ENCODE assay signal across 8 cellular contexts in genomic region chr6:154733610-154734379, GRCh38. TPM values are rescaled to one million over a fixed set of nuclear protein-coding genes. Genes with fewer than 3 reads are reported as not detected.
A peak's percentile ranks its signal among the peaks of the same experiment; 100 is the strongest.
DNase-seq lines count a peak whose midpoint lies in the region; ATAC-seq and TF ChIP-seq lines count a peak whose summit lies in the region.

No MANE protein-coding gene starts in this region.

- ATAC-seq in GM18499 (IDR thresholded peaks at IDR 0.05; ENCODE audit: insufficient read depth, unreplicated experiment): peak; percentile 49
- peak; percentile 68 for ATAC-seq in HG02938 (IDR thresholded peaks at IDR 0.05; ENCODE audit: unreplicated experiment)
- peak; percentile 81 for ATAC-seq in T-helper 17 cell

- H3K4me3 ChIP-seq in right atrium auricular region (peak overlapping the region; percentile 73 to 99), prostate gland (peak overlapping the region; percentile 99 to 100), urinary bladder (ENCODE audit: low read depth, low read length) (peak overlapping the region; percentile 97)

- H3K27ac ChIP-seq in angular gyrus (ENCODE audit: low read depth, low read length): peak overlapping the region; percentile 96
- H3K27ac ChIP-seq in right atrium auricular region: peak overlapping the region; percentile 99 to 100
- peak overlapping the region; percentile 100 for H3K27ac ChIP-seq in prostate gland
- peak overlapping the region; percentile 100 for H3K27ac ChIP-seq in urinary bladder (ENCODE audit: low read depth)

- intact Hi-C loops in prostate gland (cut with DNase I): loop anchor here (2.0 to 10.0 kb wide), 2 partner anchors 71 to 441 kb away; no protein-coding TSS in a partner anchor

- no peaks in the 10 kb centered on the region for H3K36me3 ChIP-seq in right atrium auricular region
- H3K36me3 ChIP-seq in prostate gland: no peaks in the 10 kb centered on the region
- H3K36me3 ChIP-seq in urinary bladder (ENCODE audit: insufficient read depth): no peaks in the 10 kb centered on the region

- DNase-seq in NCI-H1694 treated with DMSO at 0.1 percent for 48 hours (lab: John Stamatoyannopoulos, UW) (peak; percentile 81), T-helper 17 cell (peak; percentile 72 to 86 (median 84)), right atrium auricular region (ENCODE audit: low spot score) (peak; percentile 95), prostate gland (ENCODE audit: low spot score) (peak; percentile 98)

- H3K4me1 ChIP-seq in right atrium auricular region (peaks cover 0 to 54% of the 10 kb centered on the region in 2 donors), prostate gland (replicated peaks) (peaks cover 6% of the 10 kb centered on the region), urinary bladder (ENCODE audit: insufficient read depth) (no peaks in the 10 kb centered on the region)

- H3K27ac Mint-ChIP-seq in T-helper 17 cell: peak overlapping the region; percentile 94

- TF ChIP-seq POLR2A in prostate gland (IDR thresholded peaks at IDR 0.05): peak; percentile 83

- peak overlapping the region; percentile 93 for H3K4me3 Mint-ChIP-seq in T-helper 17 cell

- H3K27me3 Mint-ChIP-seq in T-helper 17 cell: no peaks in the 10 kb centered on the region

- no peaks in the 10 kb centered on the region for H3K9me3 ChIP-seq in T-helper 17 cell (ENCODE audit: control insufficient read depth, low read length, poor library complexity, severe bottlenecking)
- no peaks in the 10 kb centered on the region for H3K9me3 ChIP-seq in right atrium auricular region
- H3K9me3 ChIP-seq in prostate gland: no peaks in the 10 kb centered on the region

- H3K4me1 Mint-ChIP-seq in T-helper 17 cell: peaks cover 32% of the 10 kb centered on the region

- H3K27me3 ChIP-seq in right atrium auricular region (no peaks in the 10 kb centered on the region), prostate gland (replicated peaks; ENCODE audit: insufficient read depth) (no peaks in the 10 kb centered on the region)

- TF ChIP-seq CTCF in right atrium auricular region (IDR thresholded peaks at IDR 0.05) (no peak), prostate gland (IDR thresholded peaks at IDR 0.05) (peak in 1 of 4 experiments; percentile 24)

- H3K36me3 Mint-ChIP-seq in T-helper 17 cell (ENCODE audit: low read depth): no peaks in the 10 kb centered on the region

- 0% methylated on average over 42 of the region's 73 CpGs for WGBS in prostate gland
- under 1% methylated on average over 73 of the region's 73 CpGs for WGBS in urinary bladder

RNA-seq across cellular contexts. Expression of gene SCAF8, which starts 0.6 kb away (rescaled TPM):
- total RNA-seq in T-helper 17 cell: 10 to 100 TPM; 55.0 to 62.1 TPM
- 10 to 100 TPM; 44.4 to 46.9 TPM for total RNA-seq in right atrium auricular region
- total RNA-seq in prostate gland: 10 to 100 TPM; 42.0 to 53.5 TPM
- 97.9 TPM for total RNA-seq in urinary bladder
- 21.1 TPM for polyA plus RNA-seq in urinary bladder

Comparison
In these comparisons a context has a peak if more than half of its experiments do, and no peak if none do; other contexts are left out.
1. Peak in every context shown above with its lines: DNase-seq, ATAC-seq, H3K4me3 ChIP-seq and H3K27ac ChIP-seq.